18 cellular contexts compared by ENCODE assay signal in genomic region chr4:52592287-52592686, GRCh38.
"Had no signal": no experiment of that assay in that cellular context is flagged by ENCODE, and none has a peak within 500 bp of the region (broad histone marks: within the 10 kb centered on the region; RNA-seq: fewer than 3 reads in every experiment).

No MANE protein-coding gene starts in this region.

- H3K4me2 ChIP-seq: neural progenitor cell, smooth muscle cell had no signal

- H3K4me1 ChIP-seq: pancreas, uterus had no signal

- H3K4me3 ChIP-seq: coronary artery, heart right ventricle, neural progenitor cell, pancreas, smooth muscle cell, suprapubic skin, tibial artery, upper lobe of left lung, uterus had no signal

- H3K36me3 ChIP-seq: uterus had no signal

- H3K9me3 ChIP-seq: heart right ventricle, pancreas, suprapubic skin, tibial artery, upper lobe of left lung, uterus had no signal

- H3K27me3 ChIP-seq: heart right ventricle, neural progenitor cell, pancreas, suprapubic skin, tibial artery, upper lobe of left lung, uterus had no signal

- H2AFZ ChIP-seq: neural progenitor cell had no signal

- H3K9ac ChIP-seq: neural progenitor cell had no signal

- H3K27ac ChIP-seq: coronary artery, heart right ventricle, neural progenitor cell, pancreas, suprapubic skin, tibial artery, upper lobe of left lung, uterus had no signal

- DNase-seq: effector CD4-positive, alpha-beta T cell; endodermal cell; erythroblast; heart right ventricle; islet precursor cell; midbrain; occipital lobe; pancreas; right cardiac atrium; stimulated activated CD4-positive, alpha-beta T cell treated with anti-CD3 and anti-CD28 coated beads, Interleukin-2, amount 100 ng/mL, for 48 hours; stimulated activated naive CD8-positive, alpha-beta T cell treated with anti-CD3 and anti-CD28 coated beads, Interleukin-15, Interleukin-2, amounts not matched to agents 100 U/mL and 50 U/mL, for 24 hours; tibial artery; upper lobe of left lung; uterus had no signal
